Comparison of ENCODE assay signal across 8 cellular contexts in genomic region chr5:181218795-181219124, GRCh38. TPM values are rescaled to one million over a fixed set of nuclear protein-coding genes. Genes with fewer than 3 reads are reported as not detected.
A peak's percentile ranks its signal among the peaks of the same experiment; 100 is the strongest.
DNase-seq lines count a peak whose midpoint lies in the region; ATAC-seq and TF ChIP-seq lines count a peak whose summit lies in the region.

No MANE protein-coding gene starts in this region.

- no peaks in the 10 kb centered on the region for H3K27me3 ChIP-seq in DOHH2 (ENCODE audit: control insufficient read depth, low read length)
- H3K27me3 ChIP-seq in OCI-LY3 (ENCODE audit: low read depth, low read length) = no peaks in the 10 kb centered on the region
- peaks cover 24% of the 10 kb centered on the region for H3K27me3 ChIP-seq in ectodermal cell (ENCODE audit: control insufficient read depth, insufficient read depth, low read length, poor library complexity, severe bottlenecking)

- DNase-seq in osteocyte (ENCODE audit: extremely low spot score, unreplicated experiment) (no peak), HUDEP-2 (lab: John Stamatoyannopoulos, UW; ENCODE audit: unreplicated experiment in 76 of 76) (no peak), HK-2 (ENCODE audit: unreplicated experiment) (no peak), cerebellum (ENCODE audit: low spot score) (no peak)

- TF ChIP-seq CTCF in DOHH2 (IDR thresholded peaks at IDR 0.05; ENCODE audit: low read depth, low read length, poor library complexity, severe bottlenecking) = no peak
- TF ChIP-seq CTCF in OCI-LY3 (IDR thresholded peaks at IDR 0.05; ENCODE audit: low read depth, low read length) = no peak
- TF ChIP-seq CTCF in osteocyte (IDR thresholded peaks at IDR 0.05) = no peak

- H3K4me2 ChIP-seq in DOHH2 (ENCODE audit: low read length) = peak overlapping the region; percentile 83
- peak overlapping the region; percentile 62 for H3K4me2 ChIP-seq in OCI-LY3 (ENCODE audit: low read length)

- H3K9me3 ChIP-seq in DOHH2 (ENCODE audit: control insufficient read depth, insufficient read depth, low read length) (no peaks in the 10 kb centered on the region), OCI-LY3 (ENCODE audit: insufficient read depth, low read length) (no peaks in the 10 kb centered on the region), ectodermal cell (ENCODE audit: control insufficient read depth, low read length) (no peaks in the 10 kb centered on the region)

- H4K20me1 ChIP-seq in DOHH2 (ENCODE audit: control insufficient read depth, insufficient read depth, low read depth, low read length) (no peaks in the 10 kb centered on the region), OCI-LY3 (ENCODE audit: insufficient read depth, low read length) (no peaks in the 10 kb centered on the region)

- H3K9ac ChIP-seq in OCI-LY3 (ENCODE audit: low read length) = no peak overlapping the region

- H3K4me1 ChIP-seq in DOHH2 (ENCODE audit: control insufficient read depth, low read length) (peaks cover 37% of the 10 kb centered on the region), OCI-LY3 (ENCODE audit: low read length) (0 out of 2 replicates have a peak, but pooled peaks cover 3% of the 10 kb centered on the region), ectodermal cell (ENCODE audit: control insufficient read depth, insufficient read depth, low read length) (no peaks in the 10 kb centered on the region)

- H3K36me3 ChIP-seq in DOHH2 (ENCODE audit: control insufficient read depth, low read length) (no peaks in the 10 kb centered on the region), OCI-LY3 (replicated peaks; ENCODE audit: low read depth, low read length) (no peaks in the 10 kb centered on the region), ectodermal cell (ENCODE audit: control insufficient read depth, insufficient read depth, low read length) (no peaks in the 10 kb centered on the region)

- peaks cover 31% of the 10 kb centered on the region for H3K4me1 Mint-ChIP-seq in osteocyte (ENCODE audit: unreplicated experiment)

- H3K27me3 Mint-ChIP-seq in osteocyte (ENCODE audit: unreplicated experiment) = peaks cover under 1% of the 10 kb centered on the region

- no peak overlapping the region for H2AFZ ChIP-seq in OCI-LY3 (ENCODE audit: low read depth, low read length)

- peak overlapping the region; percentile 83 for H3K4me3 Mint-ChIP-seq in osteocyte (ENCODE audit: unreplicated experiment)

- no peaks in the 10 kb centered on the region for H3K9me2 ChIP-seq in DOHH2 (replicated peaks; ENCODE audit: control insufficient read depth, low read length)

- peak overlapping the region; percentile 61; the same call in 1 of the 2 replicates for H3K27ac ChIP-seq in DOHH2 (ENCODE audit: low read depth, low read length)
- H3K27ac ChIP-seq in OCI-LY3 (ENCODE audit: low read length) = no peak overlapping the region
- H3K27ac ChIP-seq in ectodermal cell (ENCODE audit: insufficient read depth, low read depth, low read length, poor library complexity, severe bottlenecking) = no peak overlapping the region

- peak overlapping the region; percentile 90 for H3K27ac Mint-ChIP-seq in osteocyte (ENCODE audit: unreplicated experiment)

- H3K4me3 ChIP-seq in DOHH2 (ENCODE audit: low read length) = peak overlapping the region; percentile 68
- H3K4me3 ChIP-seq in OCI-LY3 (ENCODE audit: low read length) = peak overlapping the region; percentile 96
- peak overlapping the region; percentile 42 for H3K4me3 ChIP-seq in ectodermal cell (ENCODE audit: insufficient read depth, low read depth, low read length)

- H3K9me3 Mint-ChIP-seq in osteocyte (ENCODE audit: unreplicated experiment) = no peaks in the 10 kb centered on the region

- 69% methylated on average over 9 of the region's 10 CpGs for WGBS in ectodermal cell, 2 experiments

- ATAC-seq in GM18520 (IDR thresholded peaks at IDR 0.05; ENCODE audit: unreplicated experiment) = no peak

- peaks cover 2% of the 10 kb centered on the region for H3K79me2 ChIP-seq in DOHH2 (ENCODE audit: control insufficient read depth, low read length)
- peaks cover 2% of the 10 kb centered on the region; the same call in 1 of the 2 replicates for H3K79me2 ChIP-seq in OCI-LY3 (ENCODE audit: low read length)

- H3K36me3 Mint-ChIP-seq in osteocyte (ENCODE audit: unreplicated experiment) = no peaks in the 10 kb centered on the region

- H3F3A ChIP-seq in DOHH2 (ENCODE audit: control insufficient read depth, insufficient read depth) = peaks cover 42% of the 10 kb centered on the region

RNA-seq across cellular contexts. Expression of gene TRIM41, which starts 4.3 kb away (rescaled TPM):
- 34.7 TPM for polyA plus RNA-seq in ectodermal cell (2013, experiment 1 of 4)
- polyA plus RNA-seq in ectodermal cell (2013, experiment 2 of 4) = 33.6 TPM
- 24.6 TPM for polyA plus RNA-seq in ectodermal cell (2013, experiment 3 of 4)
- 32.7 TPM for polyA plus RNA-seq in ectodermal cell (2013, experiment 4 of 4)
- total RNA-seq in osteocyte = 25.2 and 27.1 TPM in 2 replicates
- 13.5 TPM for total RNA-seq in cerebellum

RNA-seq across cellular contexts. Expression of gene TRIM7, which starts 13.8 kb away (rescaled TPM):
- polyA plus RNA-seq in ectodermal cell (2013, experiment 1 of 4) = not detected
- polyA plus RNA-seq in ectodermal cell (2013, experiment 2 of 4) = not detected
- polyA plus RNA-seq in ectodermal cell (2013, experiment 3 of 4) = not detected
- polyA plus RNA-seq in ectodermal cell (2013, experiment 4 of 4) = not detected
- 3.8 and 4.0 TPM in 2 replicates for total RNA-seq in osteocyte
- 3.0 TPM for total RNA-seq in cerebellum

RNA-seq across cellular contexts. Expression of gene RACK1, which starts 24.9 kb away (rescaled TPM):
- 2,522 TPM for polyA plus RNA-seq in ectodermal cell (2013, experiment 1 of 4)
- polyA plus RNA-seq in ectodermal cell (2013, experiment 2 of 4) = 2,564 TPM
- polyA plus RNA-seq in ectodermal cell (2013, experiment 3 of 4) = 2,558 TPM
- polyA plus RNA-seq in ectodermal cell (2013, experiment 4 of 4) = 2,793 TPM
- total RNA-seq in osteocyte (1,869 and 1,921 TPM in 2 replicates), cerebellum (2,116 TPM)

RNA-seq across cellular contexts. Expression of gene TRIM52, which starts 42.2 kb away (rescaled TPM):
- polyA plus RNA-seq in ectodermal cell (2013, experiment 1 of 4) = 7.6 TPM
- 8.3 TPM for polyA plus RNA-seq in ectodermal cell (2013, experiment 2 of 4)
- 8.0 TPM for polyA plus RNA-seq in ectodermal cell (2013, experiment 3 of 4)
- polyA plus RNA-seq in ectodermal cell (2013, experiment 4 of 4) = 7.6 TPM
- total RNA-seq in osteocyte = 12.8 and 13.7 TPM in 2 replicates
- total RNA-seq in cerebellum = 19.9 TPM

Comparison
In these comparisons a context has a peak if more than half of its experiments do, and no peak if none do; other contexts are left out.
1. H3K4me3 ChIP-seq: peak in every context shown above with its lines; median percentile 96 in OCI-LY3; 68 in DOHH2; 42 in ectodermal cell.